12 cellular contexts compared by ENCODE assay signal in the genomic region with DNA sequence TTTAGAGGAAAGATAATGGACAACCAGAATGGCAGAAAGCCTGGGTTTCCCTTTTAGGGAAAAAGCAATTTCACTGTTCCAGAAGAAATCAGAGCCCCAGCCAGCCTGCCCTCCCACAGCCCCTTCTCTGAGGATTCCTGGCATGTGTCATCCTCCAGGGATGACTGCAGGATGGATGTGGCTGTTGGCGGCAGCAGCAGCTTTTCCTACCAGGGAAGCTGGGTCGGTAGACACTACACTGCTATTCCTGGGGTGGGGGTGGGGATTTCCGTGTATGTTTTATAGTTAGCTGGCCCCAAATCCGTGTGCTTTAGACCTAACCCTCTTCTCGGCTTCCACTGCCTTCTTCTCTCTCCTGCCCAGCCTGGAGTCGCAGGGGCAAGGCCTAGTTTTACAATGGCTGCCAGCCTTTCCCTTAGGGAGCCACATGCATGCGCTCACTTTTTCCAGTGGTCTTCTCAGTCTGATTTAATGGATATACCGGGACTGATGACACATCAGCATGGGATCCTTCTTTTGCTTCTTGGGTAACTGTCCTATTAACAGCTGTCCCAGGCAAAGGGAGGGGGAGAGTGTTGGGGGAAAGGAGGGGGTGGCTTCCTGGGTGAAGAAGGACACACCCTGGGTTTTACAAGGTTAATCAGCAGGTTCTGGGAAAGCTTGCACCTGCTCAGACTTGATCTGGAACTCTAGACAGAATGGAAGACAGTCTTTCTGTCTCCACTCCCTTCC. TPM values are rescaled to one million over a fixed set of nuclear protein-coding genes. Genes with fewer than 3 reads are reported as not detected.
DNase-seq lines count a peak whose midpoint lies in the region; ATAC-seq and TF ChIP-seq lines count a peak whose summit lies in the region.
"Had no signal": no experiment of that assay in that cellular context is flagged by ENCODE, and none has a peak within 500 bp of the region (broad histone marks: within the 10 kb centered on the region; RNA-seq: fewer than 3 reads in every experiment).

No MANE protein-coding gene starts in this region.

- H3K36me3 ChIP-seq in cardiac muscle cell (no peaks in the 10 kb centered on the region), WERI-Rb-1 (peaks cover 9% of the 10 kb centered on the region), upper lobe of right lung (peaks cover under 1% of the 10 kb centered on the region), esophagus muscularis mucosa (no peaks in the 10 kb centered on the region)

- H3K9me3 Mint-ChIP-seq in memory B cell = no peaks in the 10 kb centered on the region
- H3K9me3 Mint-ChIP-seq: T-cell had no signal

- intact Hi-C loops in left ventricle myocardium superior (cut with micrococcal nuclease) = no loop called here
- intact Hi-C loops in upper lobe of right lung (cut with DNase I) = no loop called here
- intact Hi-C loops in esophagus muscularis mucosa (cut with DNase I) = no loop called here

- 55% methylated on average over 8 of the region's 8 CpGs for WGBS in esophagus muscularis mucosa

- H3K27me3 Mint-ChIP-seq in memory B cell = no peaks in the 10 kb centered on the region

- no peak overlapping the region for H3K4me3 Mint-ChIP-seq in memory B cell

- peaks cover under 1% of the 10 kb centered on the region for H3K36me3 Mint-ChIP-seq in memory B cell

- ATAC-seq in left ventricle myocardium superior (no peak), memory B cell (ENCODE audit: low read depth) (no peak), upper lobe of right lung (no peak)
- ATAC-seq: T-cell had no signal

- DNase-seq in cardiac muscle cell (ENCODE audit: low read depth in 1 of 2, low spot score in 1 of 2) = no peak
- no peak for DNase-seq in left ventricle myocardium superior
- peak; percentile 75 for DNase-seq in WERI-Rb-1
- no peak for DNase-seq in memory B cell (ENCODE audit: low spot score in 2 of 2)
- DNase-seq in upper lobe of right lung = peak; percentile 37
- no peak for DNase-seq in NCI-H1436 treated with DMSO at 0.1 percent for 48 hours (lab: John Stamatoyannopoulos, UW)
- no peak for DNase-seq in hepatic stellate cell (ENCODE audit: low spot score)
- no peak for DNase-seq in esophagus muscularis mucosa (ENCODE audit: extremely low spot score)
- DNase-seq: activated gamma-delta T cell, HCEC 1CT, T-cell had no signal

- no peak for TF ChIP-seq POLR2A in esophagus muscularis mucosa (IDR thresholded peaks at IDR 0.05; ENCODE audit: low read depth)

- H3K27ac ChIP-seq in cardiac muscle cell (peak overlapping the region; percentile 49), WERI-Rb-1 (peak overlapping the region; percentile 62), upper lobe of right lung (no peak overlapping the region), esophagus muscularis mucosa (replicated peaks in 1 of 4) (peak overlapping the region in 1 of 4 donors; percentile 20)
- H3K27ac ChIP-seq: C4-2B had no signal

- H3K9me3 ChIP-seq in cardiac muscle cell (ENCODE audit: low read depth) (no peaks in the 10 kb centered on the region), WERI-Rb-1 (ENCODE audit: severe bottlenecking) (no peaks in the 10 kb centered on the region), upper lobe of right lung (no peaks in the 10 kb centered on the region), esophagus muscularis mucosa (no peaks in the 10 kb centered on the region)

- H3K27me3 ChIP-seq in cardiac muscle cell = no peaks in the 10 kb centered on the region
- no peaks in the 10 kb centered on the region for H3K27me3 ChIP-seq in WERI-Rb-1 (ENCODE audit: insufficient read depth, low read depth, severe bottlenecking)
- no peaks in the 10 kb centered on the region for H3K27me3 ChIP-seq in upper lobe of right lung
- no peaks in the 10 kb centered on the region for H3K27me3 ChIP-seq in esophagus muscularis mucosa

- peaks cover 24% of the 10 kb centered on the region for H3K4me1 ChIP-seq in cardiac muscle cell (ENCODE audit: low read depth)
- H3K4me1 ChIP-seq in upper lobe of right lung = peaks cover 23% of the 10 kb centered on the region
- H3K4me1 ChIP-seq in esophagus muscularis mucosa = peaks cover 17 to 36% (median 33%) of the 10 kb centered on the region in 4 donors

- no peak for TF ChIP-seq EP300 in esophagus muscularis mucosa (IDR thresholded peaks at IDR 0.05)

- TF ChIP-seq CTCF in cardiac muscle cell (IDR thresholded peaks at IDR 0.05; ENCODE audit: low read depth, low read length) = no peak
- TF ChIP-seq CTCF in WERI-Rb-1 (IDR thresholded peaks at IDR 0.05; ENCODE audit: low read depth, low read length) = no peak
- no peak for TF ChIP-seq CTCF in upper lobe of right lung (IDR thresholded peaks at IDR 0.05)
- TF ChIP-seq CTCF in esophagus muscularis mucosa (IDR thresholded peaks at IDR 0.05) = no peak

- H3K4me1 Mint-ChIP-seq in memory B cell = peaks cover 24% of the 10 kb centered on the region

- no peak overlapping the region for H3K4me3 ChIP-seq in cardiac muscle cell
- H3K4me3 ChIP-seq in WERI-Rb-1 (ENCODE audit: low read depth, low read length) = no peak overlapping the region
- no peak overlapping the region for H3K4me3 ChIP-seq in upper lobe of right lung
- H3K4me3 ChIP-seq in esophagus muscularis mucosa = no peak overlapping the region

- H3K27ac Mint-ChIP-seq in memory B cell = peak overlapping the region; percentile 97

RNA-seq across cellular contexts. Expression of gene NFE2L1, which starts 2.7 kb away (rescaled TPM):
- 96.4 and 122 TPM in 2 replicates for total RNA-seq in cardiac muscle cell
- 56.0 and 56.7 TPM in 2 replicates for polyA plus RNA-seq in cardiac muscle cell
- 886 TPM for total RNA-seq in left ventricle myocardium superior
- 201 TPM for total RNA-seq in upper lobe of right lung
- 100 to 1,000 TPM; 164 to 281 (median 264) TPM for total RNA-seq in esophagus muscularis mucosa

RNA-seq across cellular contexts. Expression of gene COPZ2, which starts 7.8 kb away (rescaled TPM):
- total RNA-seq in cardiac muscle cell (10.8 and 14.4 TPM in 2 replicates), left ventricle myocardium superior (58.2 TPM), upper lobe of right lung (24.5 TPM), esophagus muscularis mucosa (10 to 100 TPM; 58.1 to 73.9 (median 64.1) TPM)
- 23.5 and 36.1 TPM in 2 replicates for polyA plus RNA-seq in cardiac muscle cell

RNA-seq across cellular contexts. Expression of gene CBX1, which starts 55.8 kb away (rescaled TPM):
- total RNA-seq in cardiac muscle cell = 62.9 and 102 TPM in 2 replicates
- 35.9 and 38.3 TPM in 2 replicates for polyA plus RNA-seq in cardiac muscle cell
- 37.9 TPM for total RNA-seq in left ventricle myocardium superior
- 34.0 TPM for total RNA-seq in upper lobe of right lung
- 10 to 100 TPM; 32.1 to 59.5 (median 39.7) TPM for total RNA-seq in esophagus muscularis mucosa

Comparison
In these comparisons a context has a peak if more than half of its experiments do, and no peak if none do; other contexts are left out.
1. DNase-seq: peak in WERI-Rb-1 (single experiment) and upper lobe of right lung (single experiment); none in cardiac muscle cell (0 of 2), left ventricle myocardium superior (single experiment), memory B cell (0 of 2), NCI-H1436 treated with DMSO at 0.1 percent for 48 hours (single experiment), hepatic stellate cell (single experiment) and esophagus muscularis mucosa (single experiment).